ENCODE assay signal across 1 cellular context in genomic region chr6:1312193-1312443, GRCh38.
TF ChIP-seq lines count a peak whose summit lies in the region.

No MANE protein-coding gene starts in this region.

TF ChIP-seq in HCT116, 20 proteins besides CTCF, POLR2A, EP300 and RAD21 (continued from another document):
- TF ChIP-seq, protein P1, sequence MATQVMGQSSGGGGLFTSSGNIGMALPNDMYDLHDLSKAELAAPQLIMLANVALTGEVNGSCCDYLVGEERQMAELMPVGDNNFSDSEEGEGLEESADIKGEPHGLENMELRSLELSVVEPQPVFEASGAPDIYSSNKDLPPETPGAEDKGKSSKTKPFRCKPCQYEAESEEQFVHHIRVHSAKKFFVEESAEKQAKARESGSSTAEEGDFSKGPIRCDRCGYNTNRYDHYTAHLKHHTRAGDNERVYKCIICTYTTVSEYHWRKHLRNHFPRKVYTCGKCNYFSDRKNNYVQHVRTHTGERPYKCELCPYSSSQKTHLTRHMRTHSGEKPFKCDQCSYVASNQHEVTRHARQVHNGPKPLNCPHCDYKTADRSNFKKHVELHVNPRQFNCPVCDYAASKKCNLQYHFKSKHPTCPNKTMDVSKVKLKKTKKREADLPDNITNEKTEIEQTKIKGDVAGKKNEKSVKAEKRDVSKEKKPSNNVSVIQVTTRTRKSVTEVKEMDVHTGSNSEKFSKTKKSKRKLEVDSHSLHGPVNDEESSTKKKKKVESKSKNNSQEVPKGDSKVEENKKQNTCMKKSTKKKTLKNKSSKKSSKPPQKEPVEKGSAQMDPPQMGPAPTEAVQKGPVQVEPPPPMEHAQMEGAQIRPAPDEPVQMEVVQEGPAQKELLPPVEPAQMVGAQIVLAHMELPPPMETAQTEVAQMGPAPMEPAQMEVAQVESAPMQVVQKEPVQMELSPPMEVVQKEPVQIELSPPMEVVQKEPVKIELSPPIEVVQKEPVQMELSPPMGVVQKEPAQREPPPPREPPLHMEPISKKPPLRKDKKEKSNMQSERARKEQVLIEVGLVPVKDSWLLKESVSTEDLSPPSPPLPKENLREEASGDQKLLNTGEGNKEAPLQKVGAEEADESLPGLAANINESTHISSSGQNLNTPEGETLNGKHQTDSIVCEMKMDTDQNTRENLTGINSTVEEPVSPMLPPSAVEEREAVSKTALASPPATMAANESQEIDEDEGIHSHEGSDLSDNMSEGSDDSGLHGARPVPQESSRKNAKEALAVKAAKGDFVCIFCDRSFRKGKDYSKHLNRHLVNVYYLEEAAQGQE (IDR thresholded peaks at IDR 0.05; ENCODE audit: low read depth) = no peak
- TF ChIP-seq ELF1 (IDR thresholded peaks at IDR 0.05; ENCODE audit: borderline replicate concordance, low read depth) = no peak
- TF ChIP-seq YY1 (IDR thresholded peaks at IDR 0.05; ENCODE audit: extremely low read depth, insufficient replicate concordance, low read depth, low read length) = no peak
- no peak for TF ChIP-seq JUND (IDR thresholded peaks at IDR 0.05)
- no peak for TF ChIP-seq SIN3A (IDR thresholded peaks at IDR 0.05; ENCODE audit: low read depth)
- no peak for TF ChIP-seq MAX (IDR thresholded peaks at IDR 0.05)
- no peak for TF ChIP-seq CEBPB (IDR thresholded peaks at IDR 0.05; ENCODE audit: low read depth)
- no peak for TF ChIP-seq FOSL1 (IDR thresholded peaks at IDR 0.05; ENCODE audit: low read depth)
- TF ChIP-seq, protein P2, sequence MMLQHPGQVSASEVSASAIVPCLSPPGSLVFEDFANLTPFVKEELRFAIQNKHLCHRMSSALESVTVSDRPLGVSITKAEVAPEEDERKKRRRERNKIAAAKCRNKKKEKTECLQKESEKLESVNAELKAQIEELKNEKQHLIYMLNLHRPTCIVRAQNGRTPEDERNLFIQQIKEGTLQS (IDR thresholded peaks at IDR 0.05) = no peak
